11 cellular contexts compared by ENCODE assay signal in genomic region chr4:132123870-132124623, GRCh38.
A peak's percentile ranks its signal among the peaks of the same experiment; 100 is the strongest.
DNase-seq lines count a peak whose midpoint lies in the region; ATAC-seq, FAIRE-seq and TF ChIP-seq lines count a peak whose summit lies in the region.
"Had no signal": no experiment of that assay in that cellular context is flagged by ENCODE, and none has a peak within 500 bp of the region (broad histone marks: within the 10 kb centered on the region; RNA-seq: fewer than 3 reads in every experiment).

No MANE protein-coding gene starts in this region.

- H3K4me3 Mint-ChIP-seq in activated CD8-positive, alpha-beta memory T cell treated with anti-CD3 and anti-CD28 coated beads, Interleukin-2, amount 10 ng/mL, durations not matched to agents 7 days and 5 days = peak overlapping the region; percentile 12
- H3K4me3 Mint-ChIP-seq in activated CD8-positive, alpha-beta T cell treated with anti-CD3 and anti-CD28 coated beads for 36 hours = peak overlapping the region; percentile 55

- CTCF ChIA-PET in activated CD8-positive, alpha-beta memory T cell treated with anti-CD3 and anti-CD28 coated beads, Interleukin-2, amount 10 ng/mL, durations not matched to agents 7 days and 5 days (lab: Charles Lee) = no interaction called here
- CTCF ChIA-PET in activated CD8-positive, alpha-beta T cell treated with anti-CD3 and anti-CD28 coated beads for 36 hours (lab: Charles Lee) = no interaction called here

- H3K4me1 ChIP-seq in small intestine (ENCODE audit: control insufficient read depth in 2 of 2, insufficient read depth in 1 of 2, low read depth in 1 of 2, low read length in 1 of 2) (no peaks in the 10 kb centered on the region), right atrium auricular region (no peaks in the 10 kb centered on the region)
- H3K4me1 ChIP-seq: BLaER1 had no signal

- H3K4me3 ChIP-seq in small intestine (ENCODE audit: low read depth in 1 of 2, low read length in 2 of 2) (no peak overlapping the region), right atrium auricular region (no peak overlapping the region)
- H3K4me3 ChIP-seq: BLaER1 had no signal

- H3K27me3 ChIP-seq in small intestine (ENCODE audit: control insufficient read depth in 2 of 2, insufficient read depth in 2 of 2, low read length in 2 of 2) (no peaks in the 10 kb centered on the region), right atrium auricular region (no peaks in the 10 kb centered on the region)
- H3K27me3 ChIP-seq: BLaER1 had no signal

- H3K36me3 Mint-ChIP-seq in activated CD8-positive, alpha-beta memory T cell treated with anti-CD3 and anti-CD28 coated beads, Interleukin-2, amount 10 ng/mL, durations not matched to agents 7 days and 5 days = no peaks in the 10 kb centered on the region
- H3K36me3 Mint-ChIP-seq in activated CD8-positive, alpha-beta T cell treated with anti-CD3 and anti-CD28 coated beads for 36 hours (ENCODE audit: low read depth) = no peaks in the 10 kb centered on the region

- no peaks in the 10 kb centered on the region for H3K36me3 ChIP-seq in small intestine (ENCODE audit: control insufficient read depth in 2 of 2, insufficient read depth in 2 of 2, low read length in 2 of 2)
- H3K36me3 ChIP-seq in right atrium auricular region = no peaks in the 10 kb centered on the region
- H3K36me3 ChIP-seq: BLaER1 had no signal

- H3K27me3 Mint-ChIP-seq in activated CD8-positive, alpha-beta memory T cell treated with anti-CD3 and anti-CD28 coated beads, Interleukin-2, amount 10 ng/mL, durations not matched to agents 7 days and 5 days = no peaks in the 10 kb centered on the region
- no peaks in the 10 kb centered on the region for H3K27me3 Mint-ChIP-seq in activated CD8-positive, alpha-beta T cell treated with anti-CD3 and anti-CD28 coated beads for 36 hours

- no peak for DNase-seq in activated CD8-positive, alpha-beta memory T cell treated with anti-CD3 and anti-CD28 coated beads, Interleukin-2, amount 10 ng/mL, durations not matched to agents 7 days and 5 days
- DNase-seq in activated CD8-positive, alpha-beta memory T cell treated with anti-CD3 and anti-CD28 coated beads for 24 hours = no peak
- DNase-seq in activated CD8-positive, alpha-beta T cell treated with anti-CD3 and anti-CD28 coated beads for 36 hours = no peak
- DNase-seq in small intestine (peak; percentile 4), right atrium auricular region (ENCODE audit: low spot score) (no peak)
- no peak for DNase-seq in stimulated activated CD4-positive, alpha-beta T cell treated with anti-CD3 and anti-CD28 coated beads, Interleukin-4, amount 100 ng/mL, for 24 hours
- DNase-seq: T-helper 9 cell had no signal

- POLR2A ChIA-PET in activated CD8-positive, alpha-beta T cell treated with anti-CD3 and anti-CD28 coated beads for 36 hours (lab: Charles Lee) = no interaction called here

- peaks cover 12% of the 10 kb centered on the region for H3K9me3 Mint-ChIP-seq in activated CD8-positive, alpha-beta memory T cell treated with anti-CD3 and anti-CD28 coated beads, Interleukin-2, amount 10 ng/mL, durations not matched to agents 7 days and 5 days (ENCODE audit: low read depth)
- H3K9me3 Mint-ChIP-seq in activated CD8-positive, alpha-beta T cell treated with anti-CD3 and anti-CD28 coated beads for 36 hours = peaks cover 6% of the 10 kb centered on the region

- TF ChIP-seq CTCF in activated CD8-positive, alpha-beta T cell treated with anti-CD3 and anti-CD28 coated beads for 36 hours (IDR thresholded peaks at IDR 0.05) = no peak
- no peak for TF ChIP-seq CTCF in right atrium auricular region (IDR thresholded peaks at IDR 0.05)

- intact Hi-C loops in activated CD8-positive, alpha-beta T cell treated with anti-CD3 and anti-CD28 coated beads for 36 hours (cut with micrococcal nuclease) = no loop called here

- H3K27ac ChIP-seq in small intestine (ENCODE audit: low read depth in 1 of 2, low read length in 1 of 2) (no peak overlapping the region), right atrium auricular region (no peak overlapping the region)
- H3K27ac ChIP-seq: BLaER1, HL-60 had no signal

- no peaks in the 10 kb centered on the region for H3K9me3 ChIP-seq in small intestine (ENCODE audit: control insufficient read depth, low read depth)
- H3K9me3 ChIP-seq in right atrium auricular region = no peaks in the 10 kb centered on the region

- H3K4me1 Mint-ChIP-seq in activated CD8-positive, alpha-beta memory T cell treated with anti-CD3 and anti-CD28 coated beads, Interleukin-2, amount 10 ng/mL, durations not matched to agents 7 days and 5 days = no peaks in the 10 kb centered on the region
- peaks cover 5% of the 10 kb centered on the region for H3K4me1 Mint-ChIP-seq in activated CD8-positive, alpha-beta T cell treated with anti-CD3 and anti-CD28 coated beads for 36 hours (ENCODE audit: low read depth)

- H3K27ac Mint-ChIP-seq in activated CD8-positive, alpha-beta memory T cell treated with anti-CD3 and anti-CD28 coated beads, Interleukin-2, amount 10 ng/mL, durations not matched to agents 7 days and 5 days = no peak overlapping the region
- H3K27ac Mint-ChIP-seq in activated CD8-positive, alpha-beta T cell treated with anti-CD3 and anti-CD28 coated beads for 36 hours = no peak overlapping the region

- 80 to 88% (median 85%) methylated on average over 15 of the region's 15 CpGs for WGBS in small intestine, 3 donors

- no peak for FAIRE-seq in small intestine (lab: Jason Lieb, UNC)

- ATAC-seq in activated CD8-positive, alpha-beta memory T cell treated with anti-CD3 and anti-CD28 coated beads, Interleukin-2, amount 10 ng/mL, durations not matched to agents 7 days and 5 days = no peak
- peak; percentile 85 for ATAC-seq in HG03196 (IDR thresholded peaks at IDR 0.05; ENCODE audit: unreplicated experiment)
- peak; percentile 27 for ATAC-seq in activated CD8-positive, alpha-beta T cell treated with anti-CD3 and anti-CD28 coated beads for 36 hours
- no peak for ATAC-seq in GM19324 (IDR thresholded peaks at IDR 0.05; ENCODE audit: low FRiP score, unreplicated experiment)

Comparison
In these comparisons a context has a peak if more than half of its experiments do, and no peak if none do; other contexts are left out.
1. ATAC-seq: peak in HG03196 (single experiment) and activated CD8-positive, alpha-beta T cell treated with anti-CD3 and anti-CD28 coated beads for 36 hours (single experiment); none in activated CD8-positive, alpha-beta memory T cell treated with anti-CD3 and anti-CD28 coated beads, Interleukin-2, amount 10 ng/mL, durations not matched to agents 7 days and 5 days (single experiment) and GM19324 (single experiment).